In genomic region chr5:131532016-131532640, GRCh38 we compare ENCODE assay signal across 12 cellular contexts.
A peak's percentile ranks its signal among the peaks of the same experiment; 100 is the strongest.
DNase-seq lines count a peak whose midpoint lies in the region; ATAC-seq and TF ChIP-seq lines count a peak whose summit lies in the region.
"Had no signal": no experiment of that assay in that cellular context is flagged by ENCODE, and none has a peak within 500 bp of the region (broad histone marks: within the 10 kb centered on the region; RNA-seq: fewer than 3 reads in every experiment).

No MANE protein-coding gene starts in this region.

- POLR2A ChIA-PET in T-cell (lab: Charles Lee): interaction anchor here (0.5 to 1.7 kb wide), 7 partner anchors 8 to 246 kb away, joined by 3 to 6 read pairs (median 4); no protein-coding TSS in a partner anchor

- H3K4me3 Mint-ChIP-seq in T-cell (peak overlapping the region; percentile 72 to 78 (median 75)), Calu3 (ENCODE audit: low read depth, unreplicated experiment) (no peak overlapping the region), CD14-positive monocyte (no peak overlapping the region)
- H3K4me3 Mint-ChIP-seq in stimulated activated effector memory CD8-positive, alpha-beta T cell treated with anti-CD3 and anti-CD28 coated beads, Interleukin-12 subunit alpha, Interleukin-12 subunit beta, amount 100 ng/mL, for 72 hours: peak overlapping the region; percentile 54

- intact Hi-C loops in Calu3 (cut with micrococcal nuclease; ENCODE audit: unreplicated experiment): no loop called here
- intact Hi-C loops in CD14-positive monocyte (cut with micrococcal nuclease): loop anchor here in 1 of 2 donors (10.0 kb wide), 1 partner anchor 47 kb away; no protein-coding TSS in a partner anchor

- H3K4me3 ChIP-seq in fibroblast of mammary gland (ENCODE audit: control insufficient read depth, low read depth, low read length): no peak overlapping the region

- no peaks in the 10 kb centered on the region for H3K9me3 Mint-ChIP-seq in T-cell
- no peaks in the 10 kb centered on the region for H3K9me3 Mint-ChIP-seq in stimulated activated effector memory CD8-positive, alpha-beta T cell treated with anti-CD3 and anti-CD28 coated beads, Interleukin-12 subunit alpha, Interleukin-12 subunit beta, amount 100 ng/mL, for 72 hours
- H3K9me3 Mint-ChIP-seq in Calu3 (ENCODE audit: low read depth, unreplicated experiment): no peaks in the 10 kb centered on the region
- H3K9me3 Mint-ChIP-seq in CD14-positive monocyte: no peaks in the 10 kb centered on the region

- ATAC-seq in activated CD4-positive, CD25-positive, alpha-beta regulatory T cell treated with anti-CD3 and anti-CD28 coated beads, Interleukin-2, amount 50 U/mL, for 24 hours: peak; percentile 68 to 74
- ATAC-seq in T-cell (replicated peaks in 1 of 4): peak; percentile 54 to 68 (median 66)
- ATAC-seq in stimulated activated effector memory CD8-positive, alpha-beta T cell treated with anti-CD3 and anti-CD28 coated beads, Interleukin-12 subunit alpha, Interleukin-12 subunit beta, amount 100 ng/mL, for 72 hours: peak; percentile 69

- no TSS peak for BruUV-seq in Calu3 (replicated peaks; lab: Mats Ljungman, UMichigan)

- no peak for DNase-seq in activated CD4-positive, CD25-positive, alpha-beta regulatory T cell (lab: John Stamatoyannopoulos, UW)
- DNase-seq in T-cell: no peak
- peak; percentile 16 for DNase-seq in fibroblast of mammary gland (ENCODE audit: low read depth)
- DNase-seq in stimulated activated effector memory CD8-positive, alpha-beta T cell treated with anti-CD3 and anti-CD28 coated beads, Interleukin-12 subunit alpha, Interleukin-12 subunit beta, amount 100 ng/mL, for 72 hours (ENCODE audit: low spot score in 2 of 2): no peak
- DNase-seq in stimulated activated CD4-positive, alpha-beta T cell treated with anti-CD3 and anti-CD28 coated beads, Interleukin-2, amount 100 ng/mL, for 48 hours: no peak
- no peak for DNase-seq in Calu3
- no peak for DNase-seq in CD14-positive monocyte (ENCODE audit: low spot score)
- DNase-seq: activated gamma-delta T cell; foreskin fibroblast; NCI-H1694; stimulated activated CD4-positive, alpha-beta T cell treated with anti-CD3 and anti-CD28 coated beads, Interleukin-4, amount 100 ng/mL, for 1 hour had no signal

- CTCF ChIA-PET in T-cell (lab: Charles Lee) (interaction anchor here (0.6 to 4.4 kb wide), 14 partner anchors 9 to 469 kb away, joined by 3 to 28 read pairs (median 4); no protein-coding TSS in a partner anchor), Calu3 (lab: Charles Lee) (interaction anchor here (0.7 kb wide), 2 partner anchors 19 to 210 kb away, joined by 3 read pairs; no protein-coding TSS in a partner anchor)

- H3K36me3 Mint-ChIP-seq in T-cell: peaks cover 16% of the 10 kb centered on the region
- H3K36me3 Mint-ChIP-seq in stimulated activated effector memory CD8-positive, alpha-beta T cell treated with anti-CD3 and anti-CD28 coated beads, Interleukin-12 subunit alpha, Interleukin-12 subunit beta, amount 100 ng/mL, for 72 hours: peaks cover 25% of the 10 kb centered on the region
- no peaks in the 10 kb centered on the region for H3K36me3 Mint-ChIP-seq in Calu3 (ENCODE audit: insufficient read depth, unreplicated experiment)
- peaks cover 4 to 9% of the 10 kb centered on the region in 2 donors for H3K36me3 Mint-ChIP-seq in CD14-positive monocyte

- H3K4me1 Mint-ChIP-seq in T-cell (peaks cover 76 to 79% (median 79%) of the 10 kb centered on the region in 3 donors), Calu3 (ENCODE audit: low read depth, unreplicated experiment) (peaks cover 11% of the 10 kb centered on the region), CD14-positive monocyte (peaks cover 24% of the 10 kb centered on the region)
- peaks cover 66% of the 10 kb centered on the region for H3K4me1 Mint-ChIP-seq in stimulated activated effector memory CD8-positive, alpha-beta T cell treated with anti-CD3 and anti-CD28 coated beads, Interleukin-12 subunit alpha, Interleukin-12 subunit beta, amount 100 ng/mL, for 72 hours

- TF ChIP-seq CTCF in fibroblast of mammary gland (conservative IDR thresholded peaks at IDR 0.05; ENCODE audit: control insufficient read depth, insufficient read depth, low read depth, low read length) (no peak), Calu3 (IDR thresholded peaks at IDR 0.05; ENCODE audit: unreplicated experiment) (no peak), CD14-positive monocyte (IDR thresholded peaks at IDR 0.05) (no peak)

- H3K27ac Mint-ChIP-seq in T-cell (peak overlapping the region; percentile 90 to 93), Calu3 (ENCODE audit: unreplicated experiment) (no peak overlapping the region), CD14-positive monocyte (peak overlapping the region in 1 of 7 donors; percentile 21)
- peak overlapping the region; percentile 60 for H3K27ac Mint-ChIP-seq in stimulated activated effector memory CD8-positive, alpha-beta T cell treated with anti-CD3 and anti-CD28 coated beads, Interleukin-12 subunit alpha, Interleukin-12 subunit beta, amount 100 ng/mL, for 72 hours

- no peaks in the 10 kb centered on the region for H3K27me3 Mint-ChIP-seq in T-cell
- no peaks in the 10 kb centered on the region for H3K27me3 Mint-ChIP-seq in Calu3 (ENCODE audit: unreplicated experiment)
- H3K27me3 Mint-ChIP-seq in CD14-positive monocyte (ENCODE audit: low read depth in 3 of 3): no peaks in the 10 kb centered on the region

Comparison
In these comparisons a context has a peak if more than half of its experiments do, and no peak if none do; other contexts are left out.
1. H3K4me3 Mint-ChIP-seq: peak in T-cell (3 of 3) and stimulated activated effector memory CD8-positive, alpha-beta T cell treated with anti-CD3 and anti-CD28 coated beads, Interleukin-12 subunit alpha, Interleukin-12 subunit beta, amount 100 ng/mL, for 72 hours (single experiment); none in Calu3 (single experiment) and CD14-positive monocyte (0 of 2).
2. Peak in every context shown above with its lines, with median percentiles within 50 percentile points of each other: ATAC-seq.